Comparison of ENCODE assay signal across 1 cellular context in the genomic region with DNA sequence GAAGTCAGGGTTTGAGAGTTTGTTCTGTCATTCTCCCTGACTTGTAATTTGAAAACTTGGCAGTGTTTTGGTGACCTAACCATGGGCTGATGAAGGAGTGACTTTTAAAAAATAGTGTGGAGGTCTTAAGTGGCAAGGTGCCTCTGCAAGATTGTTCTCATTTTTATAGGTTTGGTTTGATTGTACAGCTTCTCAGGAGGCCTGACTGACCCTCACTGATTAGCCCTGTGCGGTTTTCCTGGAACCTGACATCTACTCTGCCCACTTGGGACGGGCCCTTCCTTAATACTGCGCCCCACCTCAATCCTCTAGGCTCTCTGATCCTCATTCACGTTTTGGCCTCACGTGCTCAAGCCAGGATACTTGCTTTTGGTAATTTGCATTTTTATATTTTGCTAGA.
TF ChIP-seq lines count a peak whose summit lies in the region.

No MANE protein-coding gene starts in this region.

TF ChIP-seq in K562, 482 proteins besides CTCF, POLR2A, EP300 and RAD21 (continued from another document and continues in another):
- TF ChIP-seq, protein P1, sequence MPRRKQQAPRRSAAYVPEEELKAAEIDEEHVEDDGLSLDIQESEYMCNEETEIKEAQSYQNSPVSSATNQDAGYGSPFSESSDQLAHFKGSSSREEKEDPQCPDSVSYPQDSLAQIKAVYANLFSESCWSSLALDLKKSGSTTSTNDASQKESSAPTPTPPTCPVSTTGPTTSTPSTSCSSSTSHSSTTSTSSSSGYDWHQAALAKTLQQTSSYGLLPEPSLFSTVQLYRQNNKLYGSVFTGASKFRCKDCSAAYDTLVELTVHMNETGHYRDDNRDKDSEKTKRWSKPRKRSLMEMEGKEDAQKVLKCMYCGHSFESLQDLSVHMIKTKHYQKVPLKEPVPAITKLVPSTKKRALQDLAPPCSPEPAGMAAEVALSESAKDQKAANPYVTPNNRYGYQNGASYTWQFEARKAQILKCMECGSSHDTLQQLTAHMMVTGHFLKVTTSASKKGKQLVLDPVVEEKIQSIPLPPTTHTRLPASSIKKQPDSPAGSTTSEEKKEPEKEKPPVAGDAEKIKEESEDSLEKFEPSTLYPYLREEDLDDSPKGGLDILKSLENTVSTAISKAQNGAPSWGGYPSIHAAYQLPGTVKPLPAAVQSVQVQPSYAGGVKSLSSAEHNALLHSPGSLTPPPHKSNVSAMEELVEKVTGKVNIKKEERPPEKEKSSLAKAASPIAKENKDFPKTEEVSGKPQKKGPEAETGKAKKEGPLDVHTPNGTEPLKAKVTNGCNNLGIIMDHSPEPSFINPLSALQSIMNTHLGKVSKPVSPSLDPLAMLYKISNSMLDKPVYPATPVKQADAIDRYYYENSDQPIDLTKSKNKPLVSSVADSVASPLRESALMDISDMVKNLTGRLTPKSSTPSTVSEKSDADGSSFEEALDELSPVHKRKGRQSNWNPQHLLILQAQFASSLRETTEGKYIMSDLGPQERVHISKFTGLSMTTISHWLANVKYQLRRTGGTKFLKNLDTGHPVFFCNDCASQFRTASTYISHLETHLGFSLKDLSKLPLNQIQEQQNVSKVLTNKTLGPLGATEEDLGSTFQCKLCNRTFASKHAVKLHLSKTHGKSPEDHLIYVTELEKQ (CRISPR knock-in tag; IDR thresholded peaks at IDR 0.05) = no peak
- TF ChIP-seq NCOR1 (IDR thresholded peaks at IDR 0.05) = peak; percentile 90
- TF ChIP-seq ATF7 (IDR thresholded peaks at IDR 0.05) = peak; percentile 53; the same call in 1 of the 2 replicates
- TF ChIP-seq KLF16 (IDR thresholded peaks at IDR 0.05) = peak; percentile 86
- TF ChIP-seq TRIM24 (IDR thresholded peaks at IDR 0.05) = peak; percentile 55 to 81; a peak in 3 of 4 replicates
- TF ChIP-seq TEAD4 (IDR thresholded peaks at IDR 0.05; ENCODE audit: low read length) = peak; percentile 96
- TF ChIP-seq TEAD4 (CRISPR knock-in tag; IDR thresholded peaks at IDR 0.05; ENCODE audit: borderline replicate concordance) = no peak
- TF ChIP-seq RFX5 (IDR thresholded peaks at IDR 0.05; ENCODE audit: low read depth, low read length) = no peak
- TF ChIP-seq NFIX (CRISPR knock-in tag; IDR thresholded peaks at IDR 0.05; ENCODE audit: low read depth) = no peak
- peak; percentile 82 for TF ChIP-seq MTA2 (IDR thresholded peaks at IDR 0.05; ENCODE audit: low read depth)
- TF ChIP-seq, protein P2, sequence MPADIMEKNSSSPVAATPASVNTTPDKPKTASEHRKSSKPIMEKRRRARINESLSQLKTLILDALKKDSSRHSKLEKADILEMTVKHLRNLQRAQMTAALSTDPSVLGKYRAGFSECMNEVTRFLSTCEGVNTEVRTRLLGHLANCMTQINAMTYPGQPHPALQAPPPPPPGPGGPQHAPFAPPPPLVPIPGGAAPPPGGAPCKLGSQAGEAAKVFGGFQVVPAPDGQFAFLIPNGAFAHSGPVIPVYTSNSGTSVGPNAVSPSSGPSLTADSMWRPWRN (IDR thresholded peaks at IDR 0.05; ENCODE audit: low read depth) = no peak
- TF ChIP-seq GATAD2A (IDR thresholded peaks at IDR 0.05) = no peak
- TF ChIP-seq LEF1 (IDR thresholded peaks at IDR 0.05) = peak; percentile 38; the same call in 1 of the 2 replicates
- TF ChIP-seq CXXC5 (CRISPR knock-in tag; IDR thresholded peaks at IDR 0.05) = peak; percentile 48; the same call in 1 of the 2 replicates
- no peak for TF ChIP-seq ZNF717 (CRISPR knock-in tag; IDR thresholded peaks at IDR 0.05)
- TF ChIP-seq, protein P3, sequence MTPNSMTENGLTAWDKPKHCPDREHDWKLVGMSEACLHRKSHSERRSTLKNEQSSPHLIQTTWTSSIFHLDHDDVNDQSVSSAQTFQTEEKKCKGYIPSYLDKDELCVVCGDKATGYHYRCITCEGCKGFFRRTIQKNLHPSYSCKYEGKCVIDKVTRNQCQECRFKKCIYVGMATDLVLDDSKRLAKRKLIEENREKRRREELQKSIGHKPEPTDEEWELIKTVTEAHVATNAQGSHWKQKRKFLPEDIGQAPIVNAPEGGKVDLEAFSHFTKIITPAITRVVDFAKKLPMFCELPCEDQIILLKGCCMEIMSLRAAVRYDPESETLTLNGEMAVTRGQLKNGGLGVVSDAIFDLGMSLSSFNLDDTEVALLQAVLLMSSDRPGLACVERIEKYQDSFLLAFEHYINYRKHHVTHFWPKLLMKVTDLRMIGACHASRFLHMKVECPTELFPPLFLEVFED (CRISPR knock-in tag; conservative IDR thresholded peaks at IDR 0.05) = no peak
- TF ChIP-seq FOXJ3 (CRISPR knock-in tag; IDR thresholded peaks at IDR 0.05) = no peak
- TF ChIP-seq PML (IDR thresholded peaks at IDR 0.05; ENCODE audit: low read length) = peak; percentile 93
- TF ChIP-seq TAF1 (IDR thresholded peaks at IDR 0.05; ENCODE audit: control insufficient read depth, extremely low read depth, insufficient read depth, low read length, severe bottlenecking) = peak; percentile 42
- TF ChIP-seq, protein P4, sequence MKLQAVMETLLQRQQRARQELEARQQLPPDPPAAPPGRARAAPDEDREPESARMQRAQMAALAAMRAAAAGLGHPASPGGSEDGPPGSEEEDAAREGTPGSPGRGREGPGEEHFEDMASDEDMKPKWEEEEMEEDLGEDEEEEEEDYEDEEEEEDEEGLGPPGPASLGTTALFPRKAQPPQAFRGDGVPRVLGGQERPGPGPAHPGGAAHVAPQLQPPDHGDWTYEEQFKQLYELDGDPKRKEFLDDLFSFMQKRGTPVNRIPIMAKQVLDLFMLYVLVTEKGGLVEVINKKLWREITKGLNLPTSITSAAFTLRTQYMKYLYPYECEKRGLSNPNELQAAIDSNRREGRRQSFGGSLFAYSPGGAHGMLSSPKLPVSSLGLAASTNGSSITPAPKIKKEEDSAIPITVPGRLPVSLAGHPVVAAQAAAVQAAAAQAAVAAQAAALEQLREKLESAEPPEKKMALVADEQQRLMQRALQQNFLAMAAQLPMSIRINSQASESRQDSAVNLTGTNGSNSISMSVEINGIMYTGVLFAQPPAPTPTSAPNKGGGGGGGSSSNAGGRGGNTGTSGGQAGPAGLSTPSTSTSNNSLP (IDR thresholded peaks at IDR 0.05; ENCODE audit: borderline replicate concordance, low read depth, low read length) = peak; percentile 55; the same call in 1 of the 2 replicates
- 0 out of 2 replicates have a peak, but pooled peaks have one; percentile 33 for TF ChIP-seq SPI1 (IDR thresholded peaks at IDR 0.05; ENCODE audit: borderline replicate concordance, low read depth, low read length)
- TF ChIP-seq, protein P5, sequence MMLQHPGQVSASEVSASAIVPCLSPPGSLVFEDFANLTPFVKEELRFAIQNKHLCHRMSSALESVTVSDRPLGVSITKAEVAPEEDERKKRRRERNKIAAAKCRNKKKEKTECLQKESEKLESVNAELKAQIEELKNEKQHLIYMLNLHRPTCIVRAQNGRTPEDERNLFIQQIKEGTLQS (IDR thresholded peaks at IDR 0.05) = no peak
- TF ChIP-seq, protein P5 (CRISPR knock-in tag; conservative IDR thresholded peaks at IDR 0.05) = 0 out of 2 replicates have a peak, but pooled peaks have one; percentile 34
- no peak for TF ChIP-seq HCFC1 (IDR thresholded peaks at IDR 0.05; ENCODE audit: low read depth, low read length)
- TF ChIP-seq, protein P6, sequence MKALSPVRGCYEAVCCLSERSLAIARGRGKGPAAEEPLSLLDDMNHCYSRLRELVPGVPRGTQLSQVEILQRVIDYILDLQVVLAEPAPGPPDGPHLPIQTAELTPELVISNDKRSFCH (CRISPR knock-in tag; IDR thresholded peaks at IDR 0.05) = no peak
- TF ChIP-seq, protein P6 (tag; IDR thresholded peaks at IDR 0.05) = peak; percentile 58; the same call in 1 of the 2 replicates
- TF ChIP-seq, protein P7, sequence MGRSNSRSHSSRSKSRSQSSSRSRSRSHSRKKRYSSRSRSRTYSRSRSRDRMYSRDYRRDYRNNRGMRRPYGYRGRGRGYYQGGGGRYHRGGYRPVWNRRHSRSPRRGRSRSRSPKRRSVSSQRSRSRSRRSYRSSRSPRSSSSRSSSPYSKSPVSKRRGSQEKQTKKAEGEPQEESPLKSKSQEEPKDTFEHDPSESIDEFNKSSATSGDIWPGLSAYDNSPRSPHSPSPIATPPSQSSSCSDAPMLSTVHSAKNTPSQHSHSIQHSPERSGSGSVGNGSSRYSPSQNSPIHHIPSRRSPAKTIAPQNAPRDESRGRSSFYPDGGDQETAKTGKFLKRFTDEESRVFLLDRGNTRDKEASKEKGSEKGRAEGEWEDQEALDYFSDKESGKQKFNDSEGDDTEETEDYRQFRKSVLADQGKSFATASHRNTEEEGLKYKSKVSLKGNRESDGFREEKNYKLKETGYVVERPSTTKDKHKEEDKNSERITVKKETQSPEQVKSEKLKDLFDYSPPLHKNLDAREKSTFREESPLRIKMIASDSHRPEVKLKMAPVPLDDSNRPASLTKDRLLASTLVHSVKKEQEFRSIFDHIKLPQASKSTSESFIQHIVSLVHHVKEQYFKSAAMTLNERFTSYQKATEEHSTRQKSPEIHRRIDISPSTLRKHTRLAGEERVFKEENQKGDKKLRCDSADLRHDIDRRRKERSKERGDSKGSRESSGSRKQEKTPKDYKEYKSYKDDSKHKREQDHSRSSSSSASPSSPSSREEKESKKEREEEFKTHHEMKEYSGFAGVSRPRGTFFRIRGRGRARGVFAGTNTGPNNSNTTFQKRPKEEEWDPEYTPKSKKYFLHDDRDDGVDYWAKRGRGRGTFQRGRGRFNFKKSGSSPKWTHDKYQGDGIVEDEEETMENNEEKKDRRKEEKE (IDR thresholded peaks at IDR 0.05; ENCODE audit: borderline replicate concordance in 1 of 2, control insufficient read depth in 1 of 2, low read depth in 2 of 2, low read length in 1 of 2) = 0 out of 4 replicates have a peak, but pooled peaks of 1 of the 2 experiments have one; percentile 53
- no peak for TF ChIP-seq SRSF7 (optimal IDR thresholded peaks at IDR 0.05; ENCODE audit: low read depth, low read length)
- TF ChIP-seq JUND (IDR thresholded peaks at IDR 0.05; ENCODE audit: borderline replicate concordance, low read depth, low read length) = peak; percentile 6; the same call in 1 of the 2 replicates
- no peak; the same call in 2 of the 3 replicates for TF ChIP-seq JUND (tag; IDR thresholded peaks at IDR 0.05; ENCODE audit: borderline replicate concordance, low read depth, low read length)
- TF ChIP-seq SRF (CRISPR knock-in tag; IDR thresholded peaks at IDR 0.05) = no peak
- TF ChIP-seq BHLHE40 (IDR thresholded peaks at IDR 0.05; ENCODE audit: low read length) = peak; percentile 88
- no peak for TF ChIP-seq MYC (IDR thresholded peaks at IDR 0.05; ENCODE audit: low read depth, low read length)
- no peak for TF ChIP-seq MYC (CRISPR knock-in tag; IDR thresholded peaks at IDR 0.05; ENCODE audit: borderline replicate concordance, low read depth)
- TF ChIP-seq, protein P8, sequence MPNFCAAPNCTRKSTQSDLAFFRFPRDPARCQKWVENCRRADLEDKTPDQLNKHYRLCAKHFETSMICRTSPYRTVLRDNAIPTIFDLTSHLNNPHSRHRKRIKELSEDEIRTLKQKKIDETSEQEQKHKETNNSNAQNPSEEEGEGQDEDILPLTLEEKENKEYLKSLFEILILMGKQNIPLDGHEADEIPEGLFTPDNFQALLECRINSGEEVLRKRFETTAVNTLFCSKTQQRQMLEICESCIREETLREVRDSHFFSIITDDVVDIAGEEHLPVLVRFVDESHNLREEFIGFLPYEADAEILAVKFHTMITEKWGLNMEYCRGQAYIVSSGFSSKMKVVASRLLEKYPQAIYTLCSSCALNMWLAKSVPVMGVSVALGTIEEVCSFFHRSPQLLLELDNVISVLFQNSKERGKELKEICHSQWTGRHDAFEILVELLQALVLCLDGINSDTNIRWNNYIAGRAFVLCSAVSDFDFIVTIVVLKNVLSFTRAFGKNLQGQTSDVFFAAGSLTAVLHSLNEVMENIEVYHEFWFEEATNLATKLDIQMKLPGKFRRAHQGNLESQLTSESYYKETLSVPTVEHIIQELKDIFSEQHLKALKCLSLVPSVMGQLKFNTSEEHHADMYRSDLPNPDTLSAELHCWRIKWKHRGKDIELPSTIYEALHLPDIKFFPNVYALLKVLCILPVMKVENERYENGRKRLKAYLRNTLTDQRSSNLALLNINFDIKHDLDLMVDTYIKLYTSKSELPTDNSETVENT (CRISPR knock-in tag; IDR thresholded peaks at IDR 0.05) = no peak
- TF ChIP-seq DNMT1 (IDR thresholded peaks at IDR 0.05) = no peak
- TF ChIP-seq CREM (IDR thresholded peaks at IDR 0.05; ENCODE audit: low read depth) = peak; percentile 35; the same call in 1 of the 2 replicates
- TF ChIP-seq ARHGAP35 (IDR thresholded peaks at IDR 0.05; ENCODE audit: partially characterized antibody) = no peak
- TF ChIP-seq NFIC (IDR thresholded peaks at IDR 0.05) = peak; percentile 78
- peak; percentile 61; the same call in 1 of the 2 replicates for TF ChIP-seq CREB1 (IDR thresholded peaks at IDR 0.05)
- TF ChIP-seq CREB1 (CRISPR knock-in tag; IDR thresholded peaks at IDR 0.05) = no peak
- peak; percentile 79; the same call in 1 of the 2 replicates for TF ChIP-seq HDAC2 (IDR thresholded peaks at IDR 0.05)
- TF ChIP-seq ZKSCAN3 (CRISPR knock-in tag; IDR thresholded peaks at IDR 0.05) = no peak
- peak; percentile 6 to 77; a peak in 1 of 4 replicates for TF ChIP-seq FOXA3 (CRISPR knock-in tag; conservative IDR thresholded peaks at IDR 0.05 in 1 of 2, IDR thresholded peaks at IDR 0.05 in 1 of 2)
- TF ChIP-seq SP2 (IDR thresholded peaks at IDR 0.05; ENCODE audit: extremely low read depth, low read depth, low read length, poor library complexity, severe bottlenecking) = no peak
- peak in 1 of 2 experiments; percentile 80; a peak in 3 of 4 replicates for TF ChIP-seq RCOR1 (IDR thresholded peaks at IDR 0.05; ENCODE audit: borderline replicate concordance in 1 of 2, low read depth in 2 of 2, low read length in 2 of 2)
- TF ChIP-seq TEAD1 (CRISPR knock-in tag; IDR thresholded peaks at IDR 0.05) = no peak
- TF ChIP-seq, protein P9, sequence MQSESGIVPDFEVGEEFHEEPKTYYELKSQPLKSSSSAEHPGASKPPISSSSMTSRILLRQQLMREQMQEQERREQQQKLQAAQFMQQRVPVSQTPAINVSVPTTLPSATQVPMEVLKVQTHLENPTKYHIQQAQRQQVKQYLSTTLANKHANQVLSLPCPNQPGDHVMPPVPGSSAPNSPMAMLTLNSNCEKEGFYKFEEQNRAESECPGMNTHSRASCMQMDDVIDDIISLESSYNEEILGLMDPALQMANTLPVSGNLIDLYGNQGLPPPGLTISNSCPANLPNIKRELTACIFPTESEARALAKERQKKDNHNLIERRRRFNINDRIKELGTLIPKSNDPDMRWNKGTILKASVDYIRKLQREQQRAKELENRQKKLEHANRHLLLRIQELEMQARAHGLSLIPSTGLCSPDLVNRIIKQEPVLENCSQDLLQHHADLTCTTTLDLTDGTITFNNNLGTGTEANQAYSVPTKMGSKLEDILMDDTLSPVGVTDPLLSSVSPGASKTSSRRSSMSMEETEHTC (IDR thresholded peaks at IDR 0.05) = peak; percentile 15; the same call in 1 of the 2 replicates
- TF ChIP-seq SOX6 (IDR thresholded peaks at IDR 0.05) = peak; percentile 67
- no peak for TF ChIP-seq ZNF316 (IDR thresholded peaks at IDR 0.05)
